In genomic region chr6:36574679-36575078, GRCh38 we compare ENCODE assay signal across 7 cellular contexts.
"Had no signal": no experiment of that assay in that cellular context is flagged by ENCODE, and none has a peak within 500 bp of the region (broad histone marks: within the 10 kb centered on the region; RNA-seq: fewer than 3 reads in every experiment).

No MANE protein-coding gene starts in this region.

- H3K4me2 ChIP-seq: KMS-11 had no signal

- ATAC-seq: HepG2 had no signal

- DNase-seq: IMR-90, KBM-7, KG1 had no signal

- H3K27ac ChIP-seq: HL-60, KMS-11 had no signal

- H3K9ac ChIP-seq: KMS-11 had no signal

- FAIRE-seq: HTR-8/SVneo had no signal
